Comparison of ENCODE assay signal across 8 cellular contexts in genomic region chr6:10692965-10693538, GRCh38. TPM values are rescaled to one million over a fixed set of nuclear protein-coding genes. Genes with fewer than 3 reads are reported as not detected.
A peak's percentile ranks its signal among the peaks of the same experiment; 100 is the strongest.
DNase-seq lines count a peak whose midpoint lies in the region; ATAC-seq lines count a peak whose summit lies in the region.

No MANE protein-coding gene starts in this region.

- H3K9me3 Mint-ChIP-seq in activated T-cell treated with anti-CD3 and anti-CD28 coated beads, Interleukin-2, amount 50 U/mL, for 72 hours, result no peaks in the 10 kb centered on the region
- no peaks in the 10 kb centered on the region for H3K9me3 Mint-ChIP-seq in activated naive CD8-positive, alpha-beta T cell (ENCODE audit: low read depth)

- no peak for DNase-seq in activated T-cell treated with anti-CD3 and anti-CD28 coated beads, Interleukin-2, amount 50 U/mL, for 72 hours
- DNase-seq in activated T-cell treated with anti-CD3 and anti-CD28 coated beads for 4 hours (no peak), NCI-H1048 (lab: John Stamatoyannopoulos, UW) (no peak)

- no peak for ATAC-seq in activated T-cell treated with anti-CD3 and anti-CD28 coated beads, Interleukin-2, amount 50 U/mL, for 72 hours (replicated peaks in 1 of 2)
- ATAC-seq in GM18858 (IDR thresholded peaks at IDR 0.05; ENCODE audit: unreplicated experiment) (no peak), GM21786 (IDR thresholded peaks at IDR 0.05; ENCODE audit: unreplicated experiment) (no peak)

- peak overlapping the region; percentile 90; the same call in 1 of the 2 replicates for H3K9ac ChIP-seq in iPS-20b (ENCODE audit: low read depth, low read length)
- H3K9ac ChIP-seq in subcutaneous abdominal adipose tissue (ENCODE audit: low read length in 5 of 5), result peak overlapping the region in 1 of 5 donors; percentile 99

- H3K27me3 ChIP-seq in iPS-20b (ENCODE audit: insufficient read depth, low read length) (no peaks in the 10 kb centered on the region), subcutaneous abdominal adipose tissue (ENCODE audit: control insufficient read depth in 5 of 5, insufficient read depth in 4 of 5, low read length in 5 of 5) (no peaks in the 10 kb centered on the region)

- H3K27me3 Mint-ChIP-seq in activated T-cell treated with anti-CD3 and anti-CD28 coated beads, Interleukin-2, amount 50 U/mL, for 72 hours (ENCODE audit: low read depth), result no peaks in the 10 kb centered on the region
- no peaks in the 10 kb centered on the region for H3K27me3 Mint-ChIP-seq in activated naive CD8-positive, alpha-beta T cell

- H3K27ac ChIP-seq in iPS-20b (ENCODE audit: low read length), result no peak overlapping the region
- no peak overlapping the region for H3K27ac ChIP-seq in subcutaneous abdominal adipose tissue (ENCODE audit: low read depth, low read length)

- peaks cover 46% of the 10 kb centered on the region for H3K4me1 Mint-ChIP-seq in activated T-cell treated with anti-CD3 and anti-CD28 coated beads, Interleukin-2, amount 50 U/mL, for 72 hours (ENCODE audit: low read depth)
- H3K4me1 Mint-ChIP-seq in activated naive CD8-positive, alpha-beta T cell (ENCODE audit: low read depth), result peaks cover 36% of the 10 kb centered on the region

- H3K9me3 ChIP-seq in iPS-20b (ENCODE audit: insufficient read depth, low read depth, low read length) (no peaks in the 10 kb centered on the region), subcutaneous abdominal adipose tissue (ENCODE audit: control insufficient read depth in 5 of 5, low read length in 5 of 5) (no peaks in the 10 kb centered on the region)

- H3K4me1 ChIP-seq in iPS-20b (ENCODE audit: insufficient read depth, low read length) (no peaks in the 10 kb centered on the region), subcutaneous abdominal adipose tissue (ENCODE audit: control insufficient read depth in 5 of 5, insufficient read depth in 5 of 5, low read length in 5 of 5) (peaks cover 2 to 34% (median 29%) of the 10 kb centered on the region in 5 donors)

- H3K36me3 Mint-ChIP-seq in activated T-cell treated with anti-CD3 and anti-CD28 coated beads, Interleukin-2, amount 50 U/mL, for 72 hours (ENCODE audit: insufficient read depth in 2 of 2), result peaks cover 8 to 22% of the 10 kb centered on the region in 2 donors
- H3K36me3 Mint-ChIP-seq in activated naive CD8-positive, alpha-beta T cell, result peaks cover 2% of the 10 kb centered on the region

- peak overlapping the region; percentile 77 for H3K27ac Mint-ChIP-seq in activated T-cell treated with anti-CD3 and anti-CD28 coated beads, Interleukin-2, amount 50 U/mL, for 72 hours
- peak overlapping the region; percentile 100 for H3K27ac Mint-ChIP-seq in activated naive CD8-positive, alpha-beta T cell

- H3K36me3 ChIP-seq in iPS-20b (ENCODE audit: insufficient read depth, low read depth, low read length) (peaks cover 12% of the 10 kb centered on the region), subcutaneous abdominal adipose tissue (ENCODE audit: control insufficient read depth in 5 of 5, insufficient read depth in 5 of 5, low read length in 5 of 5) (peaks cover 0 to 5% (median 3%) of the 10 kb centered on the region in 5 donors)

- H3K4me3 ChIP-seq in iPS-20b (ENCODE audit: low read length) (peak overlapping the region; percentile 87), subcutaneous abdominal adipose tissue (ENCODE audit: low read depth in 1 of 5, low read length in 5 of 5) (peak overlapping the region; percentile 88 to 100 (median 99))

- H3K4me3 Mint-ChIP-seq in activated T-cell treated with anti-CD3 and anti-CD28 coated beads, Interleukin-2, amount 50 U/mL, for 72 hours, result peak overlapping the region; percentile 88 to 95
- H3K4me3 Mint-ChIP-seq in activated naive CD8-positive, alpha-beta T cell, result peak overlapping the region; percentile 93

RNA-seq across cellular contexts. Expression of gene C6orf52, which starts 1.4 kb away (rescaled TPM):
- 1 to 10 TPM; 2.7 to 4.4 TPM for total RNA-seq in activated T-cell treated with anti-CD3 and anti-CD28 coated beads, Interleukin-2, amount 50 U/mL, for 72 hours

RNA-seq across cellular contexts. Expression of gene PAK1IP1, which starts 1.7 kb away (rescaled TPM):
- 10 to 100 TPM; 21.1 to 21.7 TPM for total RNA-seq in activated T-cell treated with anti-CD3 and anti-CD28 coated beads, Interleukin-2, amount 50 U/mL, for 72 hours

RNA-seq across cellular contexts. Expression of gene TMEM14C, which starts 29.8 kb away (rescaled TPM):
- total RNA-seq in activated T-cell treated with anti-CD3 and anti-CD28 coated beads, Interleukin-2, amount 50 U/mL, for 72 hours, result 10 to 100 TPM; 74.9 to 76.6 TPM

RNA-seq across cellular contexts. Expression of gene TMEM14B, which starts 54.6 kb away (rescaled TPM):
- 10 to 100 TPM; 77.4 to 78.3 TPM for total RNA-seq in activated T-cell treated with anti-CD3 and anti-CD28 coated beads, Interleukin-2, amount 50 U/mL, for 72 hours
